Comparison of ENCODE assay signal across 11 cellular contexts in the genomic region with DNA sequence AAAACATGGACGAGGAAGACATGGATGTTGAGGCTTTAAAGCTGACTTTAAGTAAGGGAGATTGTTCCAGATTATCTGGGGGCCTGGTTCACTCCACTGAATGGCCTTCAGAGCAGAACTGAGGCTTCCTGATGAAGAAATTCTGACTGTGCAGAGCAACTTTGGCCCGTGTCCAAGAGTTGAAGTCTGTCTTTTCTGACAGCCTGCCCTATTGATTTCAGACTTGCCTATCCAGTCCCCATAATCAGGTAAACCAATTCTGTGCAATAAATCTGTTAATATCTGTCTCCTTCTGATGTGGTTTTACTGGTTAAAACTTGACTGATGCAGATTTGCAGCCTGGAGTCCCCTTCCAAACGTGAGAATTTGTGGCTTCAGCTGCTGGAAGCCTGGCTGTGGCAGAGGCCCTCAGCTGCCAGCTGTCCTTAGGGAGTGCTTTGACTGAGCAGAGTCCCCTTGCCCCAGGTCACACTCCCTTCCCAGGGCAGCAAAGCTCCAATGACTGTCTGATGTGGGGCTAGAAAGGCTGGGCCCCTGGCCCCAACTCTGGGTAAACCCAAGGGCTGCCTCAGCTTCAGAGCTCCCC.
DNase-seq lines count a peak whose midpoint lies in the region; ATAC-seq, FAIRE-seq and TF ChIP-seq lines count a peak whose summit lies in the region.
"Had no signal": no experiment of that assay in that cellular context is flagged by ENCODE, and none has a peak within 500 bp of the region (broad histone marks: within the 10 kb centered on the region; RNA-seq: fewer than 3 reads in every experiment).

No MANE protein-coding gene starts in this region.

- peaks cover 2% of the 10 kb centered on the region for H3K36me3 Mint-ChIP-seq in activated naive CD4-positive, alpha-beta T cell treated with anti-CD3 and anti-CD28 coated beads, Interleukin-2, amount 10 ng/mL, durations not matched to agents 7 days and 5 days

- no peaks in the 10 kb centered on the region for H3K27me3 ChIP-seq in pancreas

- intact Hi-C loops in pancreas (cut with DNase I): no loop called here

- peak; percentile 22 for DNase-seq in NCI-H1105 treated with DMSO at 0.1 percent for 48 hours (lab: John Stamatoyannopoulos, UW)
- no peak for DNase-seq in NCI-H1105 (lab: John Stamatoyannopoulos, UW)
- peak; percentile 44 for DNase-seq in NCI-H345 (lab: John Stamatoyannopoulos, UW)
- DNase-seq in central memory CD4-positive, alpha-beta T cell: peak; percentile 18
- peak in 1 of 6 donors; percentile 41 for DNase-seq in pancreas
- DNase-seq in RWPE1 (ENCODE audit: low spot score): no peak
- DNase-seq in activated naive CD4-positive, alpha-beta T cell treated with anti-CD3 and anti-CD28 coated beads, Interleukin-2, amount 10 ng/mL, durations not matched to agents 7 days and 5 days: no peak
- DNase-seq: effector memory CD4-positive, alpha-beta T cell had no signal

- no peaks in the 10 kb centered on the region for H3K36me3 ChIP-seq in pancreas

- H3K4me3 ChIP-seq in pancreas: no peak overlapping the region

- CTCF ChIA-PET in RWPE1 (lab: Yijun Ruan, JAX): interaction anchor here (0.5 to 0.6 kb wide), 2 partner anchors 10 to 527 kb away, joined by 3 to 4 read pairs; no protein-coding TSS in a partner anchor
- CTCF ChIA-PET in activated naive CD4-positive, alpha-beta T cell treated with anti-CD3 and anti-CD28 coated beads, Interleukin-2, amount 10 ng/mL, durations not matched to agents 7 days and 5 days (lab: Charles Lee): no interaction called here

- peaks cover 44% of the 10 kb centered on the region for H3K4me1 Mint-ChIP-seq in activated naive CD4-positive, alpha-beta T cell treated with anti-CD3 and anti-CD28 coated beads, Interleukin-2, amount 10 ng/mL, durations not matched to agents 7 days and 5 days

- 21 to 26% methylated on average over 3 of the region's 3 CpGs for WGBS in pancreas, 2 donors

- no peaks in the 10 kb centered on the region for H3K9me3 ChIP-seq in pancreas

- H3K9me3 Mint-ChIP-seq in activated naive CD4-positive, alpha-beta T cell treated with anti-CD3 and anti-CD28 coated beads, Interleukin-2, amount 10 ng/mL, durations not matched to agents 7 days and 5 days: no peaks in the 10 kb centered on the region

- peak overlapping the region in 2 of 4 donors; percentile 28 to 38 for H3K27ac ChIP-seq in pancreas
- no peak overlapping the region; the same call in 1 of the 2 replicates for H3K27ac ChIP-seq in RWPE1

- peaks cover 0 to 11% (median 7%) of the 10 kb centered on the region in 3 donors for H3K4me1 ChIP-seq in pancreas

- ATAC-seq in pancreas: peak; percentile 44 to 68 (median 60)
- ATAC-seq in HG03095 (IDR thresholded peaks at IDR 0.05; ENCODE audit: unreplicated experiment): no peak

- H3K27ac Mint-ChIP-seq in activated naive CD4-positive, alpha-beta T cell treated with anti-CD3 and anti-CD28 coated beads, Interleukin-2, amount 10 ng/mL, durations not matched to agents 7 days and 5 days: no peak overlapping the region

- H3K4me3 Mint-ChIP-seq in activated naive CD4-positive, alpha-beta T cell treated with anti-CD3 and anti-CD28 coated beads, Interleukin-2, amount 10 ng/mL, durations not matched to agents 7 days and 5 days: no peak overlapping the region

- POLR2A ChIA-PET in RWPE1 (lab: Yijun Ruan, JAX; ENCODE audit: low non-redundant PET): interaction anchor here (0.6 kb wide), 1 partner anchor 223 kb away, joined by 3 read pairs; no protein-coding TSS in a partner anchor

- FAIRE-seq in pancreas (lab: Jason Lieb, UNC): no peak
- FAIRE-seq: A204.1, RCC 7860 had no signal

- H3K27me3 Mint-ChIP-seq in activated naive CD4-positive, alpha-beta T cell treated with anti-CD3 and anti-CD28 coated beads, Interleukin-2, amount 10 ng/mL, durations not matched to agents 7 days and 5 days: peaks cover 24% of the 10 kb centered on the region

- TF ChIP-seq CTCF in pancreas (IDR thresholded peaks at IDR 0.05) (no peak), RWPE1 (conservative IDR thresholded peaks at IDR 0.05; ENCODE audit: low read depth) (no peak)

Comparison
In these comparisons a context has a peak if more than half of its experiments do, and no peak if none do; other contexts are left out.
1. DNase-seq: peak in NCI-H1105 treated with DMSO at 0.1 percent for 48 hours (single experiment), NCI-H345 (single experiment) and central memory CD4-positive, alpha-beta T cell (single experiment); none in NCI-H1105 (single experiment), RWPE1 (single experiment) and activated naive CD4-positive, alpha-beta T cell treated with anti-CD3 and anti-CD28 coated beads, Interleukin-2, amount 10 ng/mL, durations not matched to agents 7 days and 5 days (single experiment).